Comparison of ENCODE assay signal across 9 cellular contexts in the genomic region with DNA sequence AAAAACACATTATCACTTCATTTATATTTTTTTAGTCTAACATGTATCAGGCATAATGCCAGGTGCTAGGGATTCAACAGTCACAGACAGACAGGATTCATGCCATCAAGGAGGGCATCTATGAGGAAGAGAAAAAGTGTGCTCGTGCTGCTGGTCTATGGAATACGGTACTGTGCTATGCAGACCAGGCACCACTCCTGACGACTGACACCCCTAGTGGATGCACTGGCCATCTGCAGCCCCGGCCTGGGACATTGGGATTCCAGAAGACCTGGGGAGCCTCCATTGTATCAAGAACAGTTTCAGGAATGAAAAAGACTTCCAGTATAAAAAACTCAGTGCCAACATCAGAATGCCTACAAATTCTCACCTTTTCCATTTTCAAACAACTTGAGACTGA.
A peak's percentile ranks its signal among the peaks of the same experiment; 100 is the strongest.
DNase-seq lines count a peak whose midpoint lies in the region.
"Had no signal": no experiment of that assay in that cellular context is flagged by ENCODE, and none has a peak within 500 bp of the region (broad histone marks: within the 10 kb centered on the region; RNA-seq: fewer than 3 reads in every experiment).

No MANE protein-coding gene starts in this region.

- H3K4me3 Mint-ChIP-seq in activated naive CD4-positive, alpha-beta T cell treated with anti-CD3 and anti-CD28 coated beads, Interleukin-2, amount 10 ng/mL, durations not matched to agents 7 days and 5 days = no peak overlapping the region
- H3K4me3 Mint-ChIP-seq: stimulated activated naive CD8-positive, alpha-beta T cell treated with anti-CD3 and anti-CD28 coated beads, Interleukin-15, Interleukin-2, amounts not matched to agents 100 ng/mL and 50 ng/mL, for 24 hours had no signal

- H3K4me3 ChIP-seq in H7 (ENCODE audit: insufficient read depth, low read depth, low read length) = no peak overlapping the region

- peaks cover 33% of the 10 kb centered on the region for H3K4me1 Mint-ChIP-seq in activated naive CD4-positive, alpha-beta T cell treated with anti-CD3 and anti-CD28 coated beads, Interleukin-2, amount 10 ng/mL, durations not matched to agents 7 days and 5 days

- peak; percentile 17 for DNase-seq in activated naive CD4-positive, alpha-beta T cell treated with Interleukin-2 at 50 U/mL for 16 hours
- no peak for DNase-seq in activated naive CD4-positive, alpha-beta T cell treated with anti-CD3 and anti-CD28 coated beads, Interleukin-2, amount 10 ng/mL, durations not matched to agents 7 days and 5 days
- peak; percentile 77 for DNase-seq in H7
- DNase-seq in LHCN-M2 (ENCODE audit: low read depth) = peak; percentile 34
- peak; percentile 24 to 39 for DNase-seq in activated CD4-positive, alpha-beta T cell treated with anti-CD3 and anti-CD28 coated beads, Interleukin-2, amount 50 U/mL, for 48 hours
- peak; percentile 22 for DNase-seq in hepatic stellate cell (ENCODE audit: low spot score)
- DNase-seq in stimulated activated CD8-positive, alpha-beta memory T cell treated with anti-CD3 and anti-CD28 coated beads, Interleukin-4, amount 100 ng/mL, for 48 hours = peak; percentile 54
- no peak for DNase-seq in CD1c-positive myeloid dendritic cell (ENCODE audit: extremely low spot score)

- H3K27me3 ChIP-seq in H7 (ENCODE audit: control insufficient read depth, insufficient read depth, low read length) = no peaks in the 10 kb centered on the region

- H3K36me3 ChIP-seq in H7 (replicated peaks; ENCODE audit: control insufficient read depth, insufficient read depth, low read length) = no peaks in the 10 kb centered on the region

- no peak overlapping the region for H3K27ac Mint-ChIP-seq in activated naive CD4-positive, alpha-beta T cell treated with anti-CD3 and anti-CD28 coated beads, Interleukin-2, amount 10 ng/mL, durations not matched to agents 7 days and 5 days

- CTCF ChIA-PET in activated naive CD4-positive, alpha-beta T cell treated with anti-CD3 and anti-CD28 coated beads, Interleukin-2, amount 10 ng/mL, durations not matched to agents 7 days and 5 days (lab: Charles Lee) = interaction anchor here (0.8 to 1.1 kb wide), 2 partner anchors 11 to 274 kb away, joined by 3 to 4 read pairs; no protein-coding TSS in a partner anchor

- H3K36me3 Mint-ChIP-seq in activated naive CD4-positive, alpha-beta T cell treated with anti-CD3 and anti-CD28 coated beads, Interleukin-2, amount 10 ng/mL, durations not matched to agents 7 days and 5 days = peaks cover 17% of the 10 kb centered on the region

- peaks cover under 1% of the 10 kb centered on the region for H3K9me3 Mint-ChIP-seq in activated naive CD4-positive, alpha-beta T cell treated with anti-CD3 and anti-CD28 coated beads, Interleukin-2, amount 10 ng/mL, durations not matched to agents 7 days and 5 days
- H3K9me3 Mint-ChIP-seq: stimulated activated naive CD8-positive, alpha-beta T cell treated with anti-CD3 and anti-CD28 coated beads, Interleukin-15, Interleukin-2, amounts not matched to agents 100 ng/mL and 50 ng/mL, for 24 hours had no signal

- no peaks in the 10 kb centered on the region for H3K27me3 Mint-ChIP-seq in activated naive CD4-positive, alpha-beta T cell treated with anti-CD3 and anti-CD28 coated beads, Interleukin-2, amount 10 ng/mL, durations not matched to agents 7 days and 5 days
- H3K27me3 Mint-ChIP-seq: stimulated activated naive CD8-positive, alpha-beta T cell treated with anti-CD3 and anti-CD28 coated beads, Interleukin-15, Interleukin-2, amounts not matched to agents 100 ng/mL and 50 ng/mL, for 24 hours had no signal

Comparison
In these comparisons a context has a peak if more than half of its experiments do, and no peak if none do; other contexts are left out.
1. DNase-seq: peak in activated naive CD4-positive, alpha-beta T cell treated with Interleukin-2 at 50 U/mL for 16 hours (single experiment), H7 (single experiment), LHCN-M2 (single experiment), activated CD4-positive, alpha-beta T cell treated with anti-CD3 and anti-CD28 coated beads, Interleukin-2, amount 50 U/mL, for 48 hours (2 of 2), hepatic stellate cell (single experiment) and stimulated activated CD8-positive, alpha-beta memory T cell treated with anti-CD3 and anti-CD28 coated beads, Interleukin-4, amount 100 ng/mL, for 48 hours (single experiment); none in activated naive CD4-positive, alpha-beta T cell treated with anti-CD3 and anti-CD28 coated beads, Interleukin-2, amount 10 ng/mL, durations not matched to agents 7 days and 5 days (single experiment) and CD1c-positive myeloid dendritic cell (single experiment).